ENCODE assay signal across 8 cellular contexts in the genomic region with DNA sequence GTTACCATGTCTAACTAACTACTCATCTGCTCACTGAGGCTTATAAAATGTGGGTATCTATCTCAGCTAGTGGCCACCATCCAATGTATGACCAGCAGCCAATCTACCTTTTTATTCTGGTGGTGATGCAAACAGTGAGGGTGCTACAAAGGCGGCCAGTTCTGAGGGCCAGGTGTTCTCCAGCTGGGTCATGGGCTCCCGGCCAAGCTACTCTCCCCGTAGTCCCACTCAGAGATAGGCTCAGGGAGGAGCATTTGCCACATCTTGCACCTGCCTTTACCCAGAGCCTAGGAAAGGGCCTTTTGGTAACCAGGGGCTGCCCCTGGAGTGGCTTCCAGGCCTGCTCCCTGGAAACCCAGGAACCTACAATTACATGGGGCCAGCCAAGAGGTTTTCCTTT. TPM values are rescaled to one million over a fixed set of nuclear protein-coding genes. Genes with fewer than 3 reads are reported as not detected.
A peak's percentile ranks its signal among the peaks of the same experiment; 100 is the strongest.
DNase-seq lines count a peak whose midpoint lies in the region; ATAC-seq lines count a peak whose summit lies in the region.

No MANE protein-coding gene starts in this region.

- DNase-seq in COLO668 (lab: John Stamatoyannopoulos, UW; ENCODE audit: unreplicated experiment) (peak; percentile 82), NCI-H1092 treated with DMSO at 0.1 percent for 48 hours (lab: John Stamatoyannopoulos, UW) (peak; percentile 94), NCI-H345 (lab: John Stamatoyannopoulos, UW) (peak; percentile 95), kidney glomerular epithelial cell (lab: John Stamatoyannopoulos, UW) (peak; percentile 35), SKM-1 treated with dmso at 0.1 percent for 144 hours (lab: John Stamatoyannopoulos, UW; ENCODE audit: unreplicated experiment) (no peak), NOMO-1 (lab: John Stamatoyannopoulos, UW; ENCODE audit: unreplicated experiment in 2 of 2) (no peak), D341Med (ENCODE audit: low spot score) (no peak), left lobe of liver (ENCODE audit: low spot score) (no peak)

- no peak for ATAC-seq in left lobe of liver

RNA-seq across cellular contexts. Expression of gene PFDN1, which starts 59.0 kb away (rescaled TPM):
- 11.0 TPM for total RNA-seq in left lobe of liver

Comparison
In these comparisons a context has a peak if more than half of its experiments do, and no peak if none do; other contexts are left out.
1. DNase-seq: peak in COLO668 (single experiment), NCI-H1092 treated with DMSO at 0.1 percent for 48 hours (single experiment), NCI-H345 (single experiment) and kidney glomerular epithelial cell (single experiment); none in SKM-1 treated with dmso at 0.1 percent for 144 hours (single experiment), NOMO-1 (0 of 2), D341Med (single experiment) and left lobe of liver (single experiment).